Comparison of ENCODE assay signal across 11 cellular contexts in the genomic region with DNA sequence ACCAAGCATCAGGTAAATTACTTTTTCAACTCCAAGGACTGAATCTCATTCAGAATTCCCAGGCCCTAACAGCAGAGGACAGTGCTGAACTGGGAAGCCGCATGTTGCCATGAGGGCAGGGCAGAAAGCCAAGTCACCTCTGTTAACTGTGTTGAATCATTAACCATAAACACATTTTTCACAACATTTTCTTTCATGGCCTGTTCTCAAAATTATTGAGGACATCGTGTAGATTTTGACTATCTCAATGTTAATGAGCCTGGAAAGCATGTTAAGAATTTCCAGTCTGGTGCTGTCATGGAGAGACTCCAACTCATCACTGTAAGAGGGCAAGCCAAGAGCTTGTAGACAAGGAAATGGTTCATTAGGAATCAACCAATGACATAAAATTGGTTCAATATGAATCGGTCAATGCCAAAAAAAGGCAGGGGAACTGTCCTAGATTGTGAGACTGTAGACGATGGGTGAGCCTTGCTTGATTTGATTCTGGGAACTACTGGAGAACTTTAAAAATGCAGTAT. TPM values are rescaled to one million over a fixed set of nuclear protein-coding genes. Genes with fewer than 3 reads are reported as not detected.
DNase-seq lines count a peak whose midpoint lies in the region; ATAC-seq and TF ChIP-seq lines count a peak whose summit lies in the region.
"Had no signal": no experiment of that assay in that cellular context is flagged by ENCODE, and none has a peak within 500 bp of the region (broad histone marks: within the 10 kb centered on the region; RNA-seq: fewer than 3 reads in every experiment).

No MANE protein-coding gene starts in this region.

- H3K14ac ChIP-seq in IMR-90 (replicated peaks; ENCODE audit: low read depth, low read length) = no peak overlapping the region

- POLR2A ChIA-PET in IMR-90 (lab: Charles Lee; ENCODE audit: unreplicated experiment) = no interaction called here

- H2AK9ac ChIP-seq in IMR-90 (replicated peaks; ENCODE audit: low read depth, low read length, poor library complexity) = no peak overlapping the region

- H2BK120ac ChIP-seq in IMR-90 (ENCODE audit: low read depth, low read length) = no peak overlapping the region

- CTCF ChIA-PET in IMR-90 (lab: Yijun Ruan, JAX) = no interaction called here

- H2BK15ac ChIP-seq in IMR-90 (ENCODE audit: low read depth, low read length) = no peak overlapping the region

- no peak overlapping the region for H4K8ac ChIP-seq in IMR-90 (ENCODE audit: low read depth in 2 of 2, low read length in 2 of 2)

- no peak for TF ChIP-seq POLR2A in IMR-90 (IDR thresholded peaks at IDR 0.05; ENCODE audit: low read depth, low read length)

- peaks cover 2% of the 10 kb centered on the region; the same call in 1 of the 2 replicates for H3K4me1 ChIP-seq in IMR-90 (ENCODE audit: control insufficient read depth, insufficient read depth, low read length)

- no peaks in the 10 kb centered on the region for H4K20me1 ChIP-seq in IMR-90 (ENCODE audit: insufficient read depth, low read length)

- H2BK20ac ChIP-seq in IMR-90 (ENCODE audit: low read depth, low read length) = no peak overlapping the region

- no peak overlapping the region for H3K56ac ChIP-seq in IMR-90 (ENCODE audit: extremely low read depth, insufficient read depth, low read length)

- in situ Hi-C loops in IMR-90 (cut with MboI; ENCODE audit: low sequenced_read_pairs) = no loop called here

- H3K9me1 ChIP-seq in IMR-90 (ENCODE audit: insufficient read depth, low read length) = no peaks in the 10 kb centered on the region

- H3K9me3 ChIP-seq in IMR-90 (ENCODE audit: control insufficient read depth, insufficient read depth, low read length) = no peaks in the 10 kb centered on the region

- no peak overlapping the region for H3K23ac ChIP-seq in IMR-90 (ENCODE audit: low read depth, low read length)

- dilution Hi-C loops in IMR-90 (cut with HindIII; ENCODE audit: low sequenced_read_pairs, unreplicated experiment) = no loop called here

- H2BK5ac ChIP-seq in IMR-90 (ENCODE audit: low read depth, low read length, poor library complexity, severe bottlenecking) = no peak overlapping the region

- 83% methylated on average over 1 of the region's 4 CpGs; no CpG with 5 or more reads in 1 of the 2 experiments for WGBS in IMR-90 (ENCODE audit: extremely low coverage in 2 of 2, insufficient read length in 1 of 2), 2 experiments

- H3K36me3 ChIP-seq in IMR-90 (ENCODE audit: control insufficient read depth, insufficient read depth, low read length) = no peaks in the 10 kb centered on the region

- H3K27me3 ChIP-seq in IMR-90 (ENCODE audit: control insufficient read depth, insufficient read depth, low read length) = no peaks in the 10 kb centered on the region; the same call in 1 of the 2 replicates

- no peak overlapping the region for H4K91ac ChIP-seq in IMR-90 (ENCODE audit: insufficient read depth, low read depth, low read length)

- no TSS peak for BruUV-seq in IMR-90 (replicated peaks; lab: Mats Ljungman, UMichigan)

- H3K79me1 ChIP-seq in IMR-90 (ENCODE audit: low read depth in 1 of 2, low read length in 2 of 2) = no peaks in the 10 kb centered on the region

- TF ChIP-seq CTCF in AG09309 (IDR thresholded peaks at IDR 0.05; ENCODE audit: control insufficient read depth, insufficient read depth, low read depth, low read length, missing control alignments) = peak; percentile 96
- TF ChIP-seq CTCF in IMR-90 (conservative IDR thresholded peaks at IDR 0.05; ENCODE audit: low read depth, low read length) = peak; percentile 46
- peak; percentile 71 for TF ChIP-seq CTCF in cardiac fibroblast (IDR thresholded peaks at IDR 0.05; ENCODE audit: low read depth, low read length)

- no peak overlapping the region for H3K9ac ChIP-seq in IMR-90 (ENCODE audit: low read depth, low read length)

- no peak overlapping the region for H2AK5ac ChIP-seq in IMR-90 (ENCODE audit: low read depth, low read length)

- H3K4me3 ChIP-seq in AG09309 (ENCODE audit: control insufficient read depth, low read depth, low read length) = no peak overlapping the region
- no peak overlapping the region for H3K4me3 ChIP-seq in IMR-90 (ENCODE audit: insufficient read depth, low read depth, low read length)
- no peak overlapping the region for H3K4me3 ChIP-seq in cardiac fibroblast (replicated peaks in 1 of 2; ENCODE audit: low read depth in 2 of 2, low read length in 2 of 2)

- no peak overlapping the region for H3K4me2 ChIP-seq in IMR-90 (ENCODE audit: low read depth, low read length)

- no peak overlapping the region for H3K18ac ChIP-seq in IMR-90 (ENCODE audit: low read depth, low read length)

- ATAC-seq in IMR-90 (ENCODE audit: low read depth) (peak; percentile 53), HG02642 (IDR thresholded peaks at IDR 0.05; ENCODE audit: poor library complexity, unreplicated experiment) (no peak)
- ATAC-seq: naive thymus-derived CD8-positive, alpha-beta T cell had no signal

- H2AFZ ChIP-seq in IMR-90 (replicated peaks; ENCODE audit: low read length, poor library complexity) = no peak overlapping the region

- intact Hi-C loops in IMR-90 (cut with micrococcal nuclease) = loop anchor here (1.0 kb wide), 1 partner anchor 171 kb away; no protein-coding TSS in a partner anchor
- intact Hi-C loops in posterior vena cava (cut with DNase I) = no loop called here

- TF ChIP-seq RAD21 in IMR-90 (IDR thresholded peaks at IDR 0.05; ENCODE audit: low read length) = peak; percentile 61

- DNase-seq in AG09309 (ENCODE audit: low read depth) (peak; percentile 91), IMR-90 (peak; percentile 59), cardiac fibroblast (ENCODE audit: low read depth in 2 of 2) (peak; percentile 84 to 92), medulla oblongata (ENCODE audit: extremely low spot score) (peak; percentile 39), retina (no peak), posterior vena cava (ENCODE audit: low spot score) (no peak)
- DNase-seq in activated naive CD4-positive, alpha-beta T cell treated with anti-CD3 and anti-CD28 coated beads, Interleukin-2, amount 50 U/mL, for 16 hours = no peak
- DNase-seq: central memory CD4-positive, alpha-beta T cell; naive thymus-derived CD8-positive, alpha-beta T cell; NCI-H2029 had no signal

- no peak overlapping the region for H3K27ac ChIP-seq in IMR-90 (ENCODE audit: insufficient read depth, low read length)

- no peak overlapping the region for H4K5ac ChIP-seq in IMR-90 (ENCODE audit: low read depth, low read length)

- H3K4ac ChIP-seq in IMR-90 (ENCODE audit: low read depth, low read length) = no peak overlapping the region

TF ChIP-seq in IMR-90, 13 proteins besides CTCF, POLR2A, EP300 and RAD21:
- TF ChIP-seq USF2 (IDR thresholded peaks at IDR 0.05; ENCODE audit: low read depth, low read length) (no peak), SMC3 (IDR thresholded peaks at IDR 0.05; ENCODE audit: low read depth, low read length) (peak; percentile 41)
TF ChIP-seq in IMR-90: peak in this region for 1.

RNA-seq across cellular contexts. Expression of gene CPM, which starts 33.7 kb away (rescaled TPM):
- total RNA-seq in IMR-90 (2012; rRNA removed) (7.2 and 8.8 TPM in 2 replicates), posterior vena cava (10 to 100 TPM; 20.4 to 42.7 TPM)
- polyA plus RNA-seq in IMR-90 (2012; rRNA removed) = 1.9 and 2.0 TPM in 2 replicates
- 0.36 and 0.88 TPM in 2 replicates for polyA plus RNA-seq in IMR-90 (2012; cell fraction: cytosol; rRNA removed)
- polyA plus RNA-seq in IMR-90 (2012; cell fraction: nucleus; rRNA removed; ENCODE audit: low replicate concordance) = 0.23 and 0.52 TPM in 2 replicates

Comparison
In these comparisons a context has a peak if more than half of its experiments do, and no peak if none do; other contexts are left out.
1. DNase-seq: peak in AG09309 (single experiment), IMR-90 (single experiment), cardiac fibroblast (2 of 2) and medulla oblongata (single experiment); none in retina (single experiment), activated naive CD4-positive, alpha-beta T cell treated with anti-CD3 and anti-CD28 coated beads, Interleukin-2, amount 50 U/mL, for 16 hours (single experiment) and posterior vena cava (single experiment).
2. CTCF ChIP-seq: peak in every context shown above with its lines; median percentile 96 in AG09309; 71 in cardiac fibroblast; 46 in IMR-90.